Comparison of ENCODE assay signal across 17 cellular contexts in the genomic region with DNA sequence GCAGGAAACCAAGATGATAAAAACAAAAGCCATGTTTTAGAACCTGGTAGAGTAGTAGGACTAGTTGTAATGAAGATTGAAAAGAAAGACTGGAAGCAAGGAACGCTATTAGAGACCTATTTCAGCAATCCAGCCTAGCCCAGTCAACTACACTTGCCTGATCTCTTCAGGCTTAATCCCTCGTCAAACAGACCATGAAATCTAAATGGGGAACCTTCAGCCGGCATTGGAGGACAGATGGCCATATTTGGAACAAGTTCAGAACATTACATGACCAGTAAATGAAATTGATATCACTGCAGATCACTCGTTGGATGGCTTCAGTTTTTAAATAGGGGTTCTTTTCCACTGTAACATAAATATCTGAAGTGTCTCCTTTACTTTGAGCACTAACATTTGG.
DNase-seq lines count a peak whose midpoint lies in the region; ATAC-seq lines count a peak whose summit lies in the region.
"Had no signal": no experiment of that assay in that cellular context is flagged by ENCODE, and none has a peak within 500 bp of the region (broad histone marks: within the 10 kb centered on the region; RNA-seq: fewer than 3 reads in every experiment).

No MANE protein-coding gene starts in this region.

- ATAC-seq in GM18511 (IDR thresholded peaks at IDR 0.05; ENCODE audit: unreplicated experiment) = no peak
- ATAC-seq: A549 had no signal

- DNase-seq in DMS 273 treated with DMSO at 0.1 percent for 48 hours (lab: John Stamatoyannopoulos, UW) = peak; percentile 59
- DNase-seq in NCI-H1092 treated with DMSO at 0.1 percent for 48 hours (lab: John Stamatoyannopoulos, UW) = peak; percentile 72
- DNase-seq in NCI-H82 treated with DMSO at 0.1 percent for 48 hours (lab: John Stamatoyannopoulos, UW; ENCODE audit: unreplicated experiment) = peak; percentile 47
- DNase-seq in myocyte (ENCODE audit: low read depth) = peak; percentile 28
- no peak for DNase-seq in NCI-H1417 (lab: John Stamatoyannopoulos, UW)
- DNase-seq in stimulated activated CD4-positive, alpha-beta T cell treated with anti-CD3 and anti-CD28 coated beads, Interleukin-4, amount 100 ng/mL, for 24 hours = no peak
- DNase-seq: CD4-positive, alpha-beta memory T cell; DMS79; KG1; NCI-H1417 treated with DMSO at 0.1 percent for 48 hours; NCI-H1930; NCI-H526 treated with DMSO at 0.1 percent for 48 hours; OCI-M1; SIG-M5; T-helper 1 cell had no signal

Comparison
In these comparisons a context has a peak if more than half of its experiments do, and no peak if none do; other contexts are left out.
1. DNase-seq: peak in DMS 273 treated with DMSO at 0.1 percent for 48 hours (single experiment), NCI-H1092 treated with DMSO at 0.1 percent for 48 hours (single experiment), NCI-H82 treated with DMSO at 0.1 percent for 48 hours (single experiment) and myocyte (single experiment); none in NCI-H1417 (0 of 3) and stimulated activated CD4-positive, alpha-beta T cell treated with anti-CD3 and anti-CD28 coated beads, Interleukin-4, amount 100 ng/mL, for 24 hours (single experiment).